Comparison of ENCODE assay signal across 1 cellular context in genomic region chr15:73053398-73053723, GRCh38.
TF ChIP-seq lines count a peak whose summit lies in the region.

No MANE protein-coding gene starts in this region.

TF ChIP-seq in H1, 55 proteins besides CTCF, POLR2A, EP300 and RAD21:
- TF ChIP-seq SAP30 (IDR thresholded peaks at IDR 0.05; ENCODE audit: insufficient read depth, insufficient replicate concordance, low read length), result peak; percentile 20
- no peak for TF ChIP-seq E2F6 (IDR thresholded peaks at IDR 0.05)
